ENCODE assay signal across 8 cellular contexts in the genomic region with DNA sequence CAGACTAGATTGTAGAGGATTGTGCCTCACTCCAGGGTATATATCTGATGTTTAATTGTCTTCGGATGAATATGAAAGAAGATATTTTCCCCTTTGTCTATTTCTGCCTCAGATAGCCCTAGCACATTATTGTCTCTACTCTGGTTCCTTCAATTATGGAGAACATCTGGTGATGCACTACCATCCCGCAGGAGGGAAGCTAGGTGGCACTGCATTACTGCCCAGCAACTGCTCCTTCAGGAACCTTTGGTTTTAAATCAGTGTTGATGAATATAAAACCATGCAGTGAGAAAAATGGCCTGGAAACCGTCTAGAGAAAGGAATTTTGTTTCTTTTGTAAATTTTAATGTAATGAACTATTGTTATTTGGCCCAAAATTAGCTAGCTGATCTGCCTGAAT.
A peak's percentile ranks its signal among the peaks of the same experiment; 100 is the strongest.
DNase-seq lines count a peak whose midpoint lies in the region; ATAC-seq and TF ChIP-seq lines count a peak whose summit lies in the region.

No MANE protein-coding gene starts in this region.

- H3K27me3 ChIP-seq in OCI-LY1 (ENCODE audit: insufficient read depth, low read length), result no peaks in the 10 kb centered on the region
- H3K27me3 ChIP-seq in fibroblast of lung (ENCODE audit: control insufficient read depth, insufficient read depth, low read length), result no peaks in the 10 kb centered on the region
- H3K27me3 ChIP-seq in psoas muscle (ENCODE audit: insufficient read depth in 3 of 3, low read length in 2 of 3), result no peaks in the 10 kb centered on the region

- peak; percentile 32 for DNase-seq in NCI-H82 (lab: John Stamatoyannopoulos, UW)
- no peak for DNase-seq in NCI-H82 treated with DMSO at 0.1 percent for 48 hours (lab: John Stamatoyannopoulos, UW; ENCODE audit: unreplicated experiment)
- DNase-seq in fibroblast of lung (ENCODE audit: low read depth in 2 of 2), result peak; percentile 65 to 78
- DNase-seq in psoas muscle, result peak in 1 of 2 donors; percentile 21
- no peak for DNase-seq in SHP77 treated with DMSO at 0.1 percent for 48 hours (lab: John Stamatoyannopoulos, UW)

- H3K4me2 ChIP-seq in OCI-LY1 (ENCODE audit: low read length) (no peak overlapping the region), fibroblast of lung (ENCODE audit: extremely low read depth, insufficient read depth, low read length) (no peak overlapping the region)

- intact Hi-C loops in psoas muscle (cut with DNase I), result loop anchor here in 1 of 2 donors (5.0 kb wide), 1 partner anchor 261 kb away; no protein-coding TSS in a partner anchor

- H3F3A ChIP-seq in OCI-LY1 (ENCODE audit: insufficient read depth, low read length), result no peaks in the 10 kb centered on the region

- 36 to 45% (median 37%) methylated on average over 3 of the region's 3 CpGs for WGBS in psoas muscle, 3 donors

- no peak overlapping the region for H2AFZ ChIP-seq in OCI-LY1 (ENCODE audit: low read length)
- no peak overlapping the region for H2AFZ ChIP-seq in fibroblast of lung (ENCODE audit: low read length)

- H3K9me2 ChIP-seq in OCI-LY1 (ENCODE audit: low read depth, low read length), result no peaks in the 10 kb centered on the region

- no peaks in the 10 kb centered on the region; the same call in 1 of the 2 replicates for H4K20me1 ChIP-seq in OCI-LY1 (ENCODE audit: insufficient read depth, low read length)
- H4K20me1 ChIP-seq in fibroblast of lung (ENCODE audit: control insufficient read depth, extremely low read depth, insufficient read depth, low read length), result no peaks in the 10 kb centered on the region

- TF ChIP-seq CTCF in OCI-LY1 (IDR thresholded peaks at IDR 0.05; ENCODE audit: low read length), result peak; percentile 38; the same call in 1 of the 2 replicates
- peak; percentile 68 to 86 for TF ChIP-seq CTCF in fibroblast of lung (conservative IDR thresholded peaks at IDR 0.05 in 1 of 2, IDR thresholded peaks at IDR 0.05 in 1 of 2; ENCODE audit: low read depth in 1 of 2, low read length in 2 of 2)
- peak; percentile 42 for TF ChIP-seq CTCF in psoas muscle (IDR thresholded peaks at IDR 0.05)

- H3K79me2 ChIP-seq in OCI-LY1 (ENCODE audit: insufficient read depth, low read length), result no peaks in the 10 kb centered on the region
- no peaks in the 10 kb centered on the region for H3K79me2 ChIP-seq in fibroblast of lung (ENCODE audit: control insufficient read depth, insufficient read depth, low read length)

- ATAC-seq in psoas muscle (no peak), GM21529 (IDR thresholded peaks at IDR 0.05; ENCODE audit: unreplicated experiment) (no peak), HG02763 (IDR thresholded peaks at IDR 0.05; ENCODE audit: unreplicated experiment) (no peak)

- no peaks in the 10 kb centered on the region for H3K4me1 ChIP-seq in OCI-LY1 (ENCODE audit: insufficient read depth, low read length, severe bottlenecking)
- H3K4me1 ChIP-seq in fibroblast of lung (ENCODE audit: control insufficient read depth, extremely low read depth, insufficient read depth, low read length), result no peaks in the 10 kb centered on the region
- H3K4me1 ChIP-seq in psoas muscle, result no peaks in the 10 kb centered on the region

- H3K9me3 ChIP-seq in OCI-LY1 (ENCODE audit: low read length) (no peaks in the 10 kb centered on the region), fibroblast of lung (ENCODE audit: control insufficient read depth, insufficient read depth, low read depth, low read length) (no peaks in the 10 kb centered on the region), psoas muscle (no peaks in the 10 kb centered on the region)

- H3K27ac ChIP-seq in OCI-LY1 (ENCODE audit: low read depth, low read length, poor library complexity, severe bottlenecking) (no peak overlapping the region), fibroblast of lung (ENCODE audit: insufficient read depth, low read length) (no peak overlapping the region), psoas muscle (no peak overlapping the region)

- H3K36me3 ChIP-seq in OCI-LY1 (ENCODE audit: insufficient read depth, low read length) (no peaks in the 10 kb centered on the region), fibroblast of lung (ENCODE audit: control insufficient read depth, insufficient read depth, low read length) (no peaks in the 10 kb centered on the region), psoas muscle (ENCODE audit: insufficient read depth in 1 of 2, low read depth in 1 of 2) (no peaks in the 10 kb centered on the region)

- no peak overlapping the region for H3K4me3 ChIP-seq in OCI-LY1 (ENCODE audit: low read depth, low read length, poor library complexity, severe bottlenecking)
- no peak overlapping the region for H3K4me3 ChIP-seq in fibroblast of lung (replicated peaks in 1 of 4; ENCODE audit: control extremely low read depth in 1 of 4, insufficient read depth in 1 of 4, low read depth in 3 of 4, low read length in 4 of 4)
- H3K4me3 ChIP-seq in psoas muscle, result no peak overlapping the region

- H3K9ac ChIP-seq in OCI-LY1 (ENCODE audit: low read length) (no peak overlapping the region), fibroblast of lung (ENCODE audit: insufficient read depth, low read length) (no peak overlapping the region)

Comparison
In these comparisons a context has a peak if more than half of its experiments do, and no peak if none do; other contexts are left out.
1. DNase-seq: peak in NCI-H82 (single experiment) and fibroblast of lung (2 of 2); none in NCI-H82 treated with DMSO at 0.1 percent for 48 hours (single experiment) and SHP77 treated with DMSO at 0.1 percent for 48 hours (single experiment).
2. Peak in every context shown above with its lines, with median percentiles within 50 percentile points of each other: CTCF ChIP-seq.